31 cellular contexts compared by ENCODE assay signal in the genomic region with DNA sequence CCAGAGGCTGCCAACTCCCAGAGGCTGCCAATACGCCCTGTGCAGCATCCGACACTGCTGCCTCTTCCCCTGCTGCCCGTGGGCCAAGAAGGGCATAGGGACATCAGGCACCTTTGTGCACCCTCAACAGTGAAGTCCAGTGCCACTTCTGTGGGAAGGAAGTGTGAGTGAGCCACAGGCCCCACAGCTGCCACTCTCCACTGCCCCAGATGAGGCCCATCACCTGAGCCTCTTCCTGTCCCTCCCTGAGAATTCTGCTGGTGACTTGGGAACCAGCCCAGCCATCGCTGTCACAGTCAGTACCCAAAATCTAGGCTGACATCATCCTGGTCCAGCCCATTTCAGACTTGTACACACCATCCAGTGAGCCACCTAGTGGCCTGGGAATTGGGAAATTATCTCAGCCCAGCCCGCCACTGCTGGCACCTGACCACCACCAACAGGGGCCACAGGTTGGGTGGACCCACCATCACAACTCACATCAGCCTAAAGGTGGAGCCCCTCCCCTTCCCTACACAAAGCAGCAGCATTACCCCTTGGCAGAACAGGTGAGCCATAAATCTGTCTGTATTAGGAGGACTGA.
DNase-seq lines count a peak whose midpoint lies in the region; TF ChIP-seq lines count a peak whose summit lies in the region.
"Had no signal": no experiment of that assay in that cellular context is flagged by ENCODE, and none has a peak within 500 bp of the region (broad histone marks: within the 10 kb centered on the region; RNA-seq: fewer than 3 reads in every experiment).

No MANE protein-coding gene starts in this region.

- H3K4me1 Mint-ChIP-seq in neural progenitor cell: no peaks in the 10 kb centered on the region
- H3K4me1 Mint-ChIP-seq: natural killer cell had no signal

- no peaks in the 10 kb centered on the region for H3K36me3 ChIP-seq in Loucy (ENCODE audit: insufficient read depth, low read length)
- no peaks in the 10 kb centered on the region for H3K36me3 ChIP-seq in neural progenitor cell
- no peaks in the 10 kb centered on the region for H3K36me3 ChIP-seq in spleen
- H3K36me3 ChIP-seq: esophagus muscularis mucosa, HAP-1, heart left ventricle, lower lobe of right lung, pancreas, Peyer's patch had no signal

- H3K36me3 Mint-ChIP-seq in neural progenitor cell: no peaks in the 10 kb centered on the region
- H3K36me3 Mint-ChIP-seq: activated naive CD4-positive, alpha-beta T cell treated with anti-CD3 and anti-CD28 coated beads, Interleukin-2, amount 50 U/mL, for 72 hours; type B pancreatic cell had no signal

- H3K79me2 ChIP-seq in Loucy (ENCODE audit: insufficient read depth, low read length): no peaks in the 10 kb centered on the region
- H3K79me2 ChIP-seq in neural progenitor cell (ENCODE audit: low read depth): no peaks in the 10 kb centered on the region

- WGBS in spleen, 5 donors: 86 to 91% (median 87%) methylated on average over 2 to 5 of the region's 5 CpGs

- no peak for TF ChIP-seq POLR2A in spleen (IDR thresholded peaks at IDR 0.05)

- H3K27me3 ChIP-seq in Loucy (ENCODE audit: insufficient read depth, low read length, poor library complexity, severe bottlenecking) (no peaks in the 10 kb centered on the region), neural progenitor cell (no peaks in the 10 kb centered on the region), spleen (replicated peaks in 1 of 7) (no peaks in the 10 kb centered on the region)
- H3K27me3 ChIP-seq: esophagus muscularis mucosa, foreskin keratinocyte, heart left ventricle, pancreas, Peyer's patch had no signal

- intact Hi-C loops in spleen (cut with DNase I; ENCODE audit: low total_unique reads): no loop called here

- no peaks in the 10 kb centered on the region for H3K27me3 Mint-ChIP-seq in neural progenitor cell (ENCODE audit: insufficient read depth, low read depth)
- H3K27me3 Mint-ChIP-seq: effector memory CD8-positive, alpha-beta T cell; type B pancreatic cell had no signal

- H2AFZ ChIP-seq in Loucy (ENCODE audit: low read length): peak overlapping the region; percentile 5; the same call in 1 of the 2 replicates
- H2AFZ ChIP-seq in neural progenitor cell (replicated peaks): no peak overlapping the region

- H3K27ac ChIP-seq in VCaP (no peak overlapping the region), neural progenitor cell (no peak overlapping the region), spleen (no peak overlapping the region), coronary artery (no peak overlapping the region)
- H3K27ac ChIP-seq: esophagus muscularis mucosa, foreskin keratinocyte, heart left ventricle, lower lobe of right lung, pancreas, Peyer's patch had no signal

- H3K9me3 ChIP-seq in Loucy (ENCODE audit: insufficient read depth, low read depth, low read length): no peaks in the 10 kb centered on the region
- no peaks in the 10 kb centered on the region for H3K9me3 ChIP-seq in neural progenitor cell (ENCODE audit: low read depth)
- peaks cover 0 to 25% (median 3%) of the 10 kb centered on the region in 8 donors for H3K9me3 ChIP-seq in spleen
- H3K9me3 ChIP-seq: esophagus muscularis mucosa, HAP-1, lower lobe of right lung, pancreas, Peyer's patch had no signal

- H3F3A ChIP-seq in Loucy (ENCODE audit: low read depth): no peaks in the 10 kb centered on the region
- no peaks in the 10 kb centered on the region for H3F3A ChIP-seq in neural progenitor cell (ENCODE audit: low read depth)

- no peaks in the 10 kb centered on the region for H3K9me3 Mint-ChIP-seq in neural progenitor cell
- H3K9me3 Mint-ChIP-seq: type B pancreatic cell had no signal

- H3K4me3 Mint-ChIP-seq in neural progenitor cell: no peak overlapping the region
- H3K4me3 Mint-ChIP-seq: activated CD8-positive, alpha-beta T cell treated with anti-CD3 and anti-CD28 coated beads, Interleukin-2, amount 10 ng/mL, durations not matched to agents 7 days and 5 days; effector memory CD8-positive, alpha-beta T cell; natural killer cell; type B pancreatic cell had no signal

- TF ChIP-seq CTCF in GM12864 (IDR thresholded peaks at IDR 0.05; ENCODE audit: low read depth, low read length, missing control alignments) (peak; percentile 2), Loucy (conservative IDR thresholded peaks at IDR 0.05; ENCODE audit: low read length) (peak; percentile 56), VCaP (conservative IDR thresholded peaks at IDR 0.05) (peak; percentile 27; the same call in 1 of the 2 replicates), neural progenitor cell (IDR thresholded peaks at IDR 0.05) (peak; percentile 10), spleen (IDR thresholded peaks at IDR 0.05 in 8 of 11, conservative IDR thresholded peaks at IDR 0.05 in 3 of 11) (no peak), coronary artery (IDR thresholded peaks at IDR 0.05) (no peak)

- H4K20me1 ChIP-seq in Loucy (ENCODE audit: insufficient read depth, low read length, poor library complexity, severe bottlenecking) (no peaks in the 10 kb centered on the region), neural progenitor cell (ENCODE audit: low read depth) (no peaks in the 10 kb centered on the region)

- no peak overlapping the region for H3K4me3 ChIP-seq in GM12864 (ENCODE audit: low read depth, low read length)
- no peak overlapping the region for H3K4me3 ChIP-seq in Loucy (ENCODE audit: low read length, poor library complexity, severe bottlenecking)
- H3K4me3 ChIP-seq in neural progenitor cell: no peak overlapping the region
- H3K4me3 ChIP-seq in spleen: no peak overlapping the region
- H3K4me3 ChIP-seq in coronary artery: no peak overlapping the region
- H3K4me3 ChIP-seq: esophagus muscularis mucosa, HAP-1, heart left ventricle, lower lobe of right lung, pancreas, Peyer's patch, smooth muscle cell had no signal

- H3K27ac Mint-ChIP-seq in neural progenitor cell: no peak overlapping the region
- H3K27ac Mint-ChIP-seq: activated CD8-positive, alpha-beta T cell treated with anti-CD3 and anti-CD28 coated beads, Interleukin-2, amount 10 ng/mL, durations not matched to agents 7 days and 5 days; activated naive CD4-positive, alpha-beta T cell treated with anti-CD3 and anti-CD28 coated beads, Interleukin-2, amount 50 U/mL, for 72 hours; effector memory CD8-positive, alpha-beta T cell; natural killer cell; type B pancreatic cell had no signal

- no peak for DNase-seq in GM12864 (ENCODE audit: low read depth)
- DNase-seq in neural progenitor cell (ENCODE audit: low spot score): no peak
- DNase-seq in spleen: no peak
- no peak for DNase-seq in coronary artery (ENCODE audit: low spot score)
- no peak for DNase-seq in HuH-7 (ENCODE audit: low spot score)
- DNase-seq: activated CD8-positive, alpha-beta T cell treated with anti-CD3 and anti-CD28 coated beads, Interleukin-2, amount 10 ng/mL, durations not matched to agents 7 days and 5 days; cortex of kidney; DMS153; effector memory CD8-positive, alpha-beta T cell; foreskin keratinocyte; heart left ventricle; Karpas-422; lower lobe of right lung; natural killer cell; NCI-H146; NCI-H510A treated with DMSO at 0.1 percent for 48 hours; NK-92 treated with Interleukin-12 subunit alpha and Interleukin-12 subunit beta, amount 100 ng/mL, for 24 hours; Peyer's patch; retina; SIG-M5; stimulated activated CD4-positive, alpha-beta T cell treated with anti-CD3 and anti-CD28 coated beads, Interleukin-4, amount 100 ng/mL, for 1 hour; substantia nigra; T1000 had no signal

- H3K4me2 ChIP-seq in Loucy (ENCODE audit: low read depth, low read length, poor library complexity, severe bottlenecking) (no peak overlapping the region), neural progenitor cell (no peak overlapping the region)
- H3K4me2 ChIP-seq: smooth muscle cell had no signal

- H3K9ac ChIP-seq in Loucy (ENCODE audit: low read depth, low read length, poor library complexity, severe bottlenecking) (no peak overlapping the region), neural progenitor cell (no peak overlapping the region)

- H3K4me1 ChIP-seq in Loucy (ENCODE audit: insufficient read depth, low read length, poor library complexity, severe bottlenecking) (peaks cover 14% of the 10 kb centered on the region), neural progenitor cell (no peaks in the 10 kb centered on the region), spleen (no peaks in the 10 kb centered on the region)
- H3K4me1 ChIP-seq: esophagus muscularis mucosa, foreskin keratinocyte, heart left ventricle, lower lobe of right lung, pancreas, Peyer's patch had no signal

- no peaks in the 10 kb centered on the region for H3K9me2 ChIP-seq in Loucy (replicated peaks; ENCODE audit: low read depth, low read length)

Comparison
In these comparisons a context has a peak if more than half of its experiments do, and no peak if none do; other contexts are left out.
1. CTCF ChIP-seq: peak in GM12864 (single experiment), Loucy (single experiment), VCaP (single experiment) and neural progenitor cell (single experiment); none in spleen (0 of 11) and coronary artery (single experiment).